ENCODE assay signal across 2 cellular contexts in the genomic region with DNA sequence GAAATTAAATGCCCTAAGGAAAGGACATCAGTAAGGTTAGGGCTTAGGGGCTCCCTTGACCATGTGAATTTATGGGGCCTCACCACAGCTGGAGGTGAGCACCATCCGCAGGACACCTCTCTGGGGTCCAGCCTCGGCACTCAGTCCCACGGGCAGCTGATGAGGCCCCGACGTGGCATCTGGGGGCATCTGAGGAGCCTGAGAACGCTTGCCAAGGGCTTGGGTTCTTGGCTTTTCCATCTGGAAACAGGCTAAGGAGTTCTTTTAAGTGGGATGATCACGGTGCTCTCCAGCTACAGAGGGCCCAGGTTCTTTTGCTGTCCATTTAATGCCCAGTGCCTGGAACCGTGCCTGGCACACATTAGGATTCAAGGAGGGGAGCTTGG.
TF ChIP-seq lines count a peak whose summit lies in the region.

No MANE protein-coding gene starts in this region.

TF ChIP-seq in GM23338, 12 proteins besides CTCF, POLR2A, EP300 and RAD21:
- TF ChIP-seq EZH2phosphoT487 (IDR thresholded peaks at IDR 0.05; ENCODE audit: unreplicated experiment) = peak; percentile 61
- no peak for TF ChIP-seq ZNF462 (CRISPR knock-in tag; IDR thresholded peaks at IDR 0.05)
- TF ChIP-seq EZH2 (IDR thresholded peaks at IDR 0.05; ENCODE audit: low read depth, unreplicated experiment) = peak; percentile 89
- no peak for TF ChIP-seq STAT1 (IDR thresholded peaks at IDR 0.05; ENCODE audit: unreplicated experiment)

TF ChIP-seq in GM12878, 131 proteins besides CTCF, POLR2A, EP300 and RAD21:
- no peak for TF ChIP-seq TCF3 (IDR thresholded peaks at IDR 0.05; ENCODE audit: borderline replicate concordance, insufficient read depth, low read depth, low read length)
- no peak for TF ChIP-seq NFYA (IDR thresholded peaks at IDR 0.05; ENCODE audit: borderline replicate concordance, low read depth, low read length)
- no peak for TF ChIP-seq RFX5 (IDR thresholded peaks at IDR 0.05; ENCODE audit: low read depth, low read length)
- no peak for TF ChIP-seq ZBTB4 (CRISPR knock-in tag; IDR thresholded peaks at IDR 0.05)
- TF ChIP-seq LARP7 (IDR thresholded peaks at IDR 0.05) = no peak
- 0 out of 2 replicates have a peak, but pooled peaks have one; percentile 24 for TF ChIP-seq EZH2 (IDR thresholded peaks at IDR 0.05; ENCODE audit: borderline replicate concordance, control insufficient read depth, low read depth, low read length)
- TF ChIP-seq NR2C2 (IDR thresholded peaks at IDR 0.05; ENCODE audit: borderline replicate concordance, control insufficient read depth, insufficient read length, low read depth) = no peak
- TF ChIP-seq SREBF1 (IDR thresholded peaks at IDR 0.05; ENCODE audit: low read length) = no peak
